Comparison of ENCODE assay signal across 24 cellular contexts in the genomic region with DNA sequence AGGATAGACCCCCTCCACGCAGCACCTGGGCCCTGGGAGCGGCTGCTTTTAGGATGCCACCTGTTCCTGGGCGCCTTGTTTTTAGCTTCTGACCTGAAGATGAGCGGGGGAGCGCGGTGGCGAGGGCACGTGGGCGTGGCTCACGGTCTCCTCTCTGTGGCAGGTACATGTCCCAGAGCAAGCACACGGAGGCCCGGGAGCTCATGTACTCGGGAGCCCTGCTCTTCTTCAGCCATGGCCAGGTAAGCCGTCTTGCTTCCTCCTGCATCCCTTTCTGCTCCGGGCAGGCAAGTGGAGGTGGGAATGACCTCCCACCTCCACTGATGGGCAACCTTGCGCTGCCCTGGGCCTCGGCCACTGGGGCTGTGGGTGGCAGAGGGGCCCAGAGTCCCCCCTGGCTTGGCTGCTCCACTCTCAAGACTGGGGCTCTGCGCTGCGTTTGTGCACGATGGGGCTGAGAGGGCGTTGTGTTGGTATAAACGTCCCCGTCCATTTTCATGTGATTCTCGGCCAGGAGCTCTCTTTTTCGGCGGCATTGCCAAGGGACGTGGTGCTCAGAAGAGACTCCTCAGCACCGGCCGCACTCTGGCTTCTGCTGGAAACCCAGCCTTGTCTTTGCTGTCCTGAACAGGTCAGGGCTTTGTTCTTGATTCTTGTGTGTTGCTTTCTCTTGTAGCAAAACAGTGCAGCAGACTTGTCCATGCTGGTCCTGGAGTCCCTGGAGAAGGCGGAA. TPM values are rescaled to one million over a fixed set of nuclear protein-coding genes. Genes with fewer than 3 reads are reported as not detected.
A peak's percentile ranks its signal among the peaks of the same experiment; 100 is the strongest.
DNase-seq lines count a peak whose midpoint lies in the region; ATAC-seq lines count a peak whose summit lies in the region.
"Had no signal": no experiment of that assay in that cellular context is flagged by ENCODE, and none has a peak within 500 bp of the region (broad histone marks: within the 10 kb centered on the region; RNA-seq: fewer than 3 reads in every experiment).

No MANE protein-coding gene starts in this region.

- DNase-seq in stimulated activated naive CD8-positive, alpha-beta T cell treated with anti-CD3 and anti-CD28 coated beads, Interleukin-15, amount 100 ng/mL, for 72 hours: no peak
- DNase-seq in stimulated activated naive CD8-positive, alpha-beta T cell treated with anti-CD3 and anti-CD28 coated beads, Interleukin-15, Interleukin-2, amounts not matched to agents 100 U/mL and 50 U/mL, for 24 hours: no peak
- DNase-seq in neuronal stem cell (ENCODE audit: low spot score) (no peak), NOMO-1 treated with DMSO at 0.1 percent for 48 hours (lab: John Stamatoyannopoulos, UW; ENCODE audit: unreplicated experiment) (no peak), amniotic stem cell (lab: John Stamatoyannopoulos, UW) (no peak), NCI-H69 (lab: John Stamatoyannopoulos, UW) (no peak)
- DNase-seq: activated CD4-positive, alpha-beta T cell treated with anti-CD3 and anti-CD28 coated beads, Interleukin-2, amount 10 ng/mL, durations not matched to agents 24 days and 14 days; BE2C; Caco-2; DMS79 treated with DMSO at 0.1 percent for 48 hours; GOT3; Kasumi-1; midbrain; NCI-H187 treated with DMSO at 0.1 percent for 48 hours; NCI-H526; T-helper 2 cell; upper lobe of right lung had no signal

- no peak overlapping the region for H4K91ac ChIP-seq in neuronal stem cell (ENCODE audit: low read depth, low read length, poor library complexity)

- H3K4me2 ChIP-seq in neuronal stem cell (ENCODE audit: insufficient read depth, low read length, poor library complexity, severe bottlenecking): no peak overlapping the region

- no peak overlapping the region for H3K4me3 Mint-ChIP-seq in stimulated activated naive CD8-positive, alpha-beta T cell treated with anti-CD3 and anti-CD28 coated beads, Interleukin-15, amount 100 ng/mL, for 72 hours
- H3K4me3 Mint-ChIP-seq: activated CD4-positive, alpha-beta T cell treated with anti-CD3 and anti-CD28 coated beads, Interleukin-2, amount 10 ng/mL, durations not matched to agents 24 days and 14 days had no signal

- H3K27me3 Mint-ChIP-seq in stimulated activated naive CD8-positive, alpha-beta T cell treated with anti-CD3 and anti-CD28 coated beads, Interleukin-15, amount 100 ng/mL, for 72 hours: no peaks in the 10 kb centered on the region
- H3K27me3 Mint-ChIP-seq: activated CD4-positive, alpha-beta T cell treated with anti-CD3 and anti-CD28 coated beads, Interleukin-2, amount 10 ng/mL, durations not matched to agents 24 days and 14 days had no signal

- H3K23ac ChIP-seq in neuronal stem cell (ENCODE audit: low read depth, low read length, poor library complexity): peak overlapping the region; percentile 80

- H3K14ac ChIP-seq in neuronal stem cell (ENCODE audit: low read length): no peak overlapping the region

- H3K4me1 ChIP-seq in neuronal stem cell (ENCODE audit: control insufficient read depth in 2 of 2, insufficient read depth in 1 of 2, low read depth in 1 of 2, low read length in 2 of 2): peaks cover 0 to 1% of the 10 kb centered on the region in 2 donors
- H3K4me1 ChIP-seq: BE2C, Caco-2, parathyroid adenoma had no signal

- H3K9me3 ChIP-seq in neuronal stem cell (replicated peaks in 1 of 2; ENCODE audit: control insufficient read depth in 2 of 2, insufficient read depth in 1 of 2, low read depth in 1 of 2, low read length in 2 of 2): peaks cover 0 to 1% of the 10 kb centered on the region in 2 donors
- H3K9me3 ChIP-seq: BE2C, Caco-2, heart right ventricle, upper lobe of right lung had no signal

- no peak overlapping the region for H2AFZ ChIP-seq in neuronal stem cell (ENCODE audit: low read length)
- H2AFZ ChIP-seq: parathyroid adenoma had no signal

- H3K9ac ChIP-seq in neuronal stem cell (ENCODE audit: low read depth, low read length, poor library complexity): no peak overlapping the region
- H3K9ac ChIP-seq: parathyroid adenoma had no signal

- H4K8ac ChIP-seq in neuronal stem cell (ENCODE audit: low read depth, low read length): no peak overlapping the region

- no peak overlapping the region for H2BK12ac ChIP-seq in neuronal stem cell (ENCODE audit: low read length)

- ATAC-seq in stimulated activated naive CD8-positive, alpha-beta T cell treated with anti-CD3 and anti-CD28 coated beads, Interleukin-15, amount 100 ng/mL, for 72 hours: no peak
- no peak for ATAC-seq in stimulated activated naive CD8-positive, alpha-beta T cell treated with anti-CD3 and anti-CD28 coated beads, Interleukin-15, Interleukin-2, amounts not matched to agents 100 U/mL and 50 U/mL, for 24 hours
- ATAC-seq in esophagus mucosa (peak; percentile 43), HG03442 (IDR thresholded peaks at IDR 0.05; ENCODE audit: unreplicated experiment) (no peak)
- ATAC-seq: activated naive CD4-positive, alpha-beta T cell treated with anti-CD3 and anti-CD28 coated beads, Interleukin-2, amount 50 U/mL, for 72 hours; sciatic nerve; upper lobe of right lung had no signal

- peak overlapping the region; percentile 48 to 61 for H3K27ac Mint-ChIP-seq in stimulated activated naive CD8-positive, alpha-beta T cell treated with anti-CD3 and anti-CD28 coated beads, Interleukin-15, amount 100 ng/mL, for 72 hours
- H3K27ac Mint-ChIP-seq: activated CD4-positive, alpha-beta T cell treated with anti-CD3 and anti-CD28 coated beads, Interleukin-2, amount 10 ng/mL, durations not matched to agents 24 days and 14 days had no signal

- no peak overlapping the region for H3K27ac ChIP-seq in neuronal stem cell (replicated peaks; ENCODE audit: low read length)
- H3K27ac ChIP-seq: parathyroid adenoma, SK-N-MC, upper lobe of right lung had no signal

- no peak overlapping the region for H2BK120ac ChIP-seq in neuronal stem cell (ENCODE audit: low read depth, low read length)

- peaks cover 0 to 10% (median 3%) of the 10 kb centered on the region in 3 experiments for H3K27me3 ChIP-seq in neuronal stem cell (ENCODE audit: control insufficient read depth in 3 of 3, insufficient read depth in 3 of 3, low read depth in 1 of 3, low read length in 3 of 3)
- H3K27me3 ChIP-seq: BE2C, heart right ventricle, upper lobe of right lung had no signal

- H2BK15ac ChIP-seq in neuronal stem cell (ENCODE audit: low read length): no peak overlapping the region

- H2AK5ac ChIP-seq in neuronal stem cell (ENCODE audit: low read depth, low read length): no peak overlapping the region

- no peak overlapping the region for H3K4ac ChIP-seq in neuronal stem cell (ENCODE audit: low read length)

- H3K18ac ChIP-seq in neuronal stem cell (ENCODE audit: low read length): no peak overlapping the region

- H3K36me3 ChIP-seq in neuronal stem cell (replicated peaks in 1 of 2; ENCODE audit: control insufficient read depth in 2 of 2, insufficient read depth in 2 of 2, low read length in 2 of 2): peaks cover 27 to 56% of the 10 kb centered on the region in 2 donors

- peaks cover 53% of the 10 kb centered on the region for H3K79me1 ChIP-seq in neuronal stem cell (ENCODE audit: low read depth, low read length)

- no peak overlapping the region for H3K4me3 ChIP-seq in neuronal stem cell (ENCODE audit: low read length in 2 of 2)
- H3K4me3 ChIP-seq: heart right ventricle, SK-N-MC, upper lobe of right lung had no signal

- WGBS in neuronal stem cell (ENCODE audit: extremely low coverage in 2 of 2, insufficient read length in 2 of 2, insufficient replicate concordance in 1 of 2), 2 donors: no CpG with 5 or more reads among the region's 30 CpGs

- H2BK5ac ChIP-seq in neuronal stem cell (ENCODE audit: low read length): no peak overlapping the region

- H3K4me1 Mint-ChIP-seq in stimulated activated naive CD8-positive, alpha-beta T cell treated with anti-CD3 and anti-CD28 coated beads, Interleukin-15, amount 100 ng/mL, for 72 hours: peaks cover 29% of the 10 kb centered on the region

- H3K9me3 Mint-ChIP-seq in stimulated activated naive CD8-positive, alpha-beta T cell treated with anti-CD3 and anti-CD28 coated beads, Interleukin-15, amount 100 ng/mL, for 72 hours: no peaks in the 10 kb centered on the region
- H3K9me3 Mint-ChIP-seq: activated CD4-positive, alpha-beta T cell treated with anti-CD3 and anti-CD28 coated beads, Interleukin-2, amount 10 ng/mL, durations not matched to agents 24 days and 14 days; activated naive CD4-positive, alpha-beta T cell treated with anti-CD3 and anti-CD28 coated beads, Interleukin-2, amount 50 U/mL, for 72 hours had no signal

RNA-seq across cellular contexts. Expression of gene GET4, which starts 9.7 kb away (rescaled TPM):
- 21.6 TPM for total RNA-seq in esophagus mucosa
- 28.4 TPM for polyA plus RNA-seq in neuronal stem cell (2013, experiment 1 of 2)
- polyA plus RNA-seq in neuronal stem cell (2013, experiment 2 of 2): 27.9 TPM

RNA-seq across cellular contexts. Expression of gene SUN1, which starts 53.8 kb away (rescaled TPM):
- 63.0 TPM for total RNA-seq in esophagus mucosa
- polyA plus RNA-seq in neuronal stem cell (2013, experiment 1 of 2): 62.1 TPM
- polyA plus RNA-seq in neuronal stem cell (2013, experiment 2 of 2): 60.5 TPM
